In the genomic region with DNA sequence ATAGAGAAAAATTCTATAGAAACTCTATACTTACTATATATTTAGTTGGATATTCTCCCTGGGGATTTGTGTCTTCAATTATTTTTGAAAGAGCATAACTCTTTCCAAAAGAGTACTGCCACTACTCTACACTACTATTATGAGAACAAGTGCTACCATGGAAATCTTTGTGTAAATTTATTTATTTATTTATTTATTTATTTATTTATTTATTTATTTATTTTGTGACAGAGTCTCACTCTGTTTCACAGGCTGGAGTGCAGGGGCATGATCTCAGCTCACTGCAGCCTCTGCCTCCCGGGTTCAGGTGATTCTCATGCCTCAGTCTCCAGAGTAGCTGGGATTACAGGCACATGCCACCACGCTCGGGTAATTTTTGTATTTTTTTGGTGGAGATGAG, we compare ENCODE assay signal across 1 cellular context.
TF ChIP-seq lines count a peak whose summit lies in the region.

No MANE protein-coding gene starts in this region.

TF ChIP-seq in HEK293, 187 proteins besides CTCF, POLR2A, EP300 and RAD21 (continued from another document):
- 0 out of 2 replicates have a peak, but pooled peaks have one; percentile 51 for TF ChIP-seq AEBP2 (tag by site-specific recombination; IDR thresholded peaks at IDR 0.05; ENCODE audit: borderline replicate concordance)
- 0 out of 2 replicates have a peak, but pooled peaks have one; percentile 31 for TF ChIP-seq ZNF558 (tag by site-specific recombination; IDR thresholded peaks at IDR 0.05)
- TF ChIP-seq ZNF266 (tag by site-specific recombination; IDR thresholded peaks at IDR 0.05; ENCODE audit: low read depth), result 0 out of 2 replicates have a peak, but pooled peaks have one; percentile 26
- TF ChIP-seq ZNF518A (tag by site-specific recombination; conservative IDR thresholded peaks at IDR 0.05; ENCODE audit: low read depth), result peak; percentile 79
